11 cellular contexts compared by ENCODE assay signal in genomic region chr3:36679384-36680200, GRCh38.
DNase-seq lines count a peak whose midpoint lies in the region; ATAC-seq and TF ChIP-seq lines count a peak whose summit lies in the region.
"Had no signal": no experiment of that assay in that cellular context is flagged by ENCODE, and none has a peak within 500 bp of the region (broad histone marks: within the 10 kb centered on the region; RNA-seq: fewer than 3 reads in every experiment).

No MANE protein-coding gene starts in this region.

- peaks cover 2% of the 10 kb centered on the region for H3K36me3 Mint-ChIP-seq in activated T-cell treated with anti-CD3 and anti-CD28 coated beads, Interleukin-2, amount 50 U/mL, for 24 hours (ENCODE audit: low read depth)
- no peaks in the 10 kb centered on the region for H3K36me3 Mint-ChIP-seq in activated T-cell treated with anti-CD3 and anti-CD28 coated beads, Interleukin-2, amount 50 U/mL, for 4 hours (ENCODE audit: insufficient read depth)

- H3K27me3 Mint-ChIP-seq in activated T-cell treated with anti-CD3 and anti-CD28 coated beads, Interleukin-2, amount 50 U/mL, for 24 hours, result no peaks in the 10 kb centered on the region
- peaks cover 2% of the 10 kb centered on the region for H3K27me3 Mint-ChIP-seq in activated T-cell treated with anti-CD3 and anti-CD28 coated beads, Interleukin-2, amount 50 U/mL, for 4 hours (ENCODE audit: low read depth)
- H3K27me3 Mint-ChIP-seq in stimulated activated naive CD8-positive, alpha-beta T cell treated with anti-CD3 and anti-CD28 coated beads, Interleukin-15, amount 100 ng/mL, for 72 hours, result peaks cover 10% of the 10 kb centered on the region
- H3K27me3 Mint-ChIP-seq: naive B cell had no signal

- no peak for TF ChIP-seq POLR2A in GM18505 (IDR thresholded peaks at IDR 0.05; ENCODE audit: borderline replicate concordance, extremely low read depth, insufficient read depth, insufficient read length)

- peak overlapping the region; percentile 83 for H3K27ac Mint-ChIP-seq in activated T-cell treated with anti-CD3 and anti-CD28 coated beads, Interleukin-2, amount 50 U/mL, for 24 hours
- peak overlapping the region; percentile 89 to 100 for H3K27ac Mint-ChIP-seq in stimulated activated naive CD8-positive, alpha-beta T cell treated with anti-CD3 and anti-CD28 coated beads, Interleukin-15, amount 100 ng/mL, for 72 hours
- H3K27ac Mint-ChIP-seq: activated CD4-positive, alpha-beta T cell treated with anti-CD3 and anti-CD28 coated beads, Interleukin-2, amount 10 ng/mL, durations not matched to agents 7 days and 5 days had no signal

- ATAC-seq in activated T-cell treated with anti-CD3 and anti-CD28 coated beads, Interleukin-2, amount 50 U/mL, for 4 hours, result no peak
- ATAC-seq in HG03469 (IDR thresholded peaks at IDR 0.05; ENCODE audit: unreplicated experiment) (peak; percentile 45), GM18505 (IDR thresholded peaks at IDR 0.05; ENCODE audit: unreplicated experiment) (no peak)
- peak; percentile 98 for ATAC-seq in stimulated activated naive CD8-positive, alpha-beta T cell treated with anti-CD3 and anti-CD28 coated beads, Interleukin-15, amount 100 ng/mL, for 72 hours

- H3K4me1 Mint-ChIP-seq in activated T-cell treated with anti-CD3 and anti-CD28 coated beads, Interleukin-2, amount 50 U/mL, for 24 hours (ENCODE audit: low read depth), result peaks cover 4% of the 10 kb centered on the region
- no peaks in the 10 kb centered on the region for H3K4me1 Mint-ChIP-seq in activated T-cell treated with anti-CD3 and anti-CD28 coated beads, Interleukin-2, amount 50 U/mL, for 4 hours (ENCODE audit: low read depth)
- H3K4me1 Mint-ChIP-seq in stimulated activated naive CD8-positive, alpha-beta T cell treated with anti-CD3 and anti-CD28 coated beads, Interleukin-15, amount 100 ng/mL, for 72 hours, result no peaks in the 10 kb centered on the region
- H3K4me1 Mint-ChIP-seq: activated CD4-positive, alpha-beta T cell treated with anti-CD3 and anti-CD28 coated beads, Interleukin-2, amount 10 ng/mL, durations not matched to agents 7 days and 5 days had no signal

- H3K9me3 Mint-ChIP-seq in activated T-cell treated with anti-CD3 and anti-CD28 coated beads, Interleukin-2, amount 50 U/mL, for 24 hours, result peaks cover 32% of the 10 kb centered on the region
- H3K9me3 Mint-ChIP-seq in activated T-cell treated with anti-CD3 and anti-CD28 coated beads, Interleukin-2, amount 50 U/mL, for 4 hours, result peaks cover 33% of the 10 kb centered on the region
- peaks cover 18 to 51% of the 10 kb centered on the region in 2 donors for H3K9me3 Mint-ChIP-seq in stimulated activated naive CD8-positive, alpha-beta T cell treated with anti-CD3 and anti-CD28 coated beads, Interleukin-15, amount 100 ng/mL, for 72 hours

- H3K4me3 Mint-ChIP-seq in activated T-cell treated with anti-CD3 and anti-CD28 coated beads, Interleukin-2, amount 50 U/mL, for 24 hours, result no peak overlapping the region
- no peak overlapping the region for H3K4me3 Mint-ChIP-seq in activated T-cell treated with anti-CD3 and anti-CD28 coated beads, Interleukin-2, amount 50 U/mL, for 4 hours
- H3K4me3 Mint-ChIP-seq in stimulated activated naive CD8-positive, alpha-beta T cell treated with anti-CD3 and anti-CD28 coated beads, Interleukin-15, amount 100 ng/mL, for 72 hours, result peak overlapping the region in 1 of 2 donors; percentile 48
- H3K4me3 Mint-ChIP-seq: activated CD4-positive, alpha-beta T cell treated with anti-CD3 and anti-CD28 coated beads, Interleukin-2, amount 10 ng/mL, durations not matched to agents 7 days and 5 days had no signal

- no peak for DNase-seq in activated T-cell treated with anti-CD3 and anti-CD28 coated beads, Interleukin-2, amount 50 U/mL, for 24 hours
- no peak for DNase-seq in activated T-cell treated with anti-CD3 and anti-CD28 coated beads, Interleukin-2, amount 50 U/mL, for 4 hours
- DNase-seq in astrocyte of the hippocampus (ENCODE audit: low read depth, low spot score), result peak; percentile 33
- no peak for DNase-seq in stimulated activated naive CD8-positive, alpha-beta T cell treated with anti-CD3 and anti-CD28 coated beads, Interleukin-15, amount 100 ng/mL, for 72 hours
- no peak for DNase-seq in mucosa of gallbladder (ENCODE audit: low spot score)
- DNase-seq in NCI-H446 treated with DMSO at 0.1 percent for 48 hours (lab: John Stamatoyannopoulos, UW), result no peak
- DNase-seq: activated CD4-positive, alpha-beta T cell treated with anti-CD3 and anti-CD28 coated beads, Interleukin-2, amount 10 ng/mL, durations not matched to agents 7 days and 5 days; naive B cell; NCI-H2171 treated with DMSO at 0.1 percent for 48 hours had no signal

Comparison
In these comparisons a context has a peak if more than half of its experiments do, and no peak if none do; other contexts are left out.
1. ATAC-seq: peak in HG03469 (single experiment) and stimulated activated naive CD8-positive, alpha-beta T cell treated with anti-CD3 and anti-CD28 coated beads, Interleukin-15, amount 100 ng/mL, for 72 hours (single experiment); none in activated T-cell treated with anti-CD3 and anti-CD28 coated beads, Interleukin-2, amount 50 U/mL, for 4 hours (0 of 2) and GM18505 (single experiment).